In the genomic region with DNA sequence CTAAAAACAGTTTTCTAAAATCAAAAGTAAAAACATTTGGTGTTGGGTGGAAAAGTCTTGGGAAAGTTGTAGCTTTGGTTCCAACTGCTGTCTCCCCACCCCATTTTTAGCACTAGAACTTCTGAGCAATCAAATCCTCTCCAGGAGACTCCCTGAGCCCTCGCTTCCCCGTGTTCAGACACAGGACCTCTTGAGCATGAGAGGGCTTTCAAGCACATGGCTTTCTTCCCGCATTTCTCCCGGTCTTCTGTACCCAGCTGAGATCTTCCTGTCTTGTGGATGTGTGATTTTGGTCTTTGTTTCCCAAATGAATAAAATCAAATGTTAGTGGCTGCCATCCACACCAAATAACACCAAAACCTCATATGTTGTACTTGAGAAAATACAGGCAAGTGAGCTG, we compare ENCODE assay signal across 3 cellular contexts.
TF ChIP-seq lines count a peak whose summit lies in the region.

No MANE protein-coding gene starts in this region.

TF ChIP-seq in GM23338, 12 proteins besides CTCF, POLR2A, EP300 and RAD21 (continues in another document):
- TF ChIP-seq, protein P1, sequence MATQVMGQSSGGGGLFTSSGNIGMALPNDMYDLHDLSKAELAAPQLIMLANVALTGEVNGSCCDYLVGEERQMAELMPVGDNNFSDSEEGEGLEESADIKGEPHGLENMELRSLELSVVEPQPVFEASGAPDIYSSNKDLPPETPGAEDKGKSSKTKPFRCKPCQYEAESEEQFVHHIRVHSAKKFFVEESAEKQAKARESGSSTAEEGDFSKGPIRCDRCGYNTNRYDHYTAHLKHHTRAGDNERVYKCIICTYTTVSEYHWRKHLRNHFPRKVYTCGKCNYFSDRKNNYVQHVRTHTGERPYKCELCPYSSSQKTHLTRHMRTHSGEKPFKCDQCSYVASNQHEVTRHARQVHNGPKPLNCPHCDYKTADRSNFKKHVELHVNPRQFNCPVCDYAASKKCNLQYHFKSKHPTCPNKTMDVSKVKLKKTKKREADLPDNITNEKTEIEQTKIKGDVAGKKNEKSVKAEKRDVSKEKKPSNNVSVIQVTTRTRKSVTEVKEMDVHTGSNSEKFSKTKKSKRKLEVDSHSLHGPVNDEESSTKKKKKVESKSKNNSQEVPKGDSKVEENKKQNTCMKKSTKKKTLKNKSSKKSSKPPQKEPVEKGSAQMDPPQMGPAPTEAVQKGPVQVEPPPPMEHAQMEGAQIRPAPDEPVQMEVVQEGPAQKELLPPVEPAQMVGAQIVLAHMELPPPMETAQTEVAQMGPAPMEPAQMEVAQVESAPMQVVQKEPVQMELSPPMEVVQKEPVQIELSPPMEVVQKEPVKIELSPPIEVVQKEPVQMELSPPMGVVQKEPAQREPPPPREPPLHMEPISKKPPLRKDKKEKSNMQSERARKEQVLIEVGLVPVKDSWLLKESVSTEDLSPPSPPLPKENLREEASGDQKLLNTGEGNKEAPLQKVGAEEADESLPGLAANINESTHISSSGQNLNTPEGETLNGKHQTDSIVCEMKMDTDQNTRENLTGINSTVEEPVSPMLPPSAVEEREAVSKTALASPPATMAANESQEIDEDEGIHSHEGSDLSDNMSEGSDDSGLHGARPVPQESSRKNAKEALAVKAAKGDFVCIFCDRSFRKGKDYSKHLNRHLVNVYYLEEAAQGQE (IDR thresholded peaks at IDR 0.05; ENCODE audit: unreplicated experiment) = no peak
- TF ChIP-seq STAT1 (IDR thresholded peaks at IDR 0.05; ENCODE audit: unreplicated experiment) (no peak), POLR2AphosphoS5 (IDR thresholded peaks at IDR 0.05; ENCODE audit: low read depth) (no peak), JUNB (IDR thresholded peaks at IDR 0.05; ENCODE audit: unreplicated experiment) (no peak), ZNF331 (CRISPR knock-in tag; IDR thresholded peaks at IDR 0.05; ENCODE audit: low read depth) (no peak), ZNF114 (CRISPR knock-in tag; IDR thresholded peaks at IDR 0.05) (no peak), NANOG (IDR thresholded peaks at IDR 0.05; ENCODE audit: borderline replicate concordance) (no peak)
- TF ChIP-seq, protein P2, sequence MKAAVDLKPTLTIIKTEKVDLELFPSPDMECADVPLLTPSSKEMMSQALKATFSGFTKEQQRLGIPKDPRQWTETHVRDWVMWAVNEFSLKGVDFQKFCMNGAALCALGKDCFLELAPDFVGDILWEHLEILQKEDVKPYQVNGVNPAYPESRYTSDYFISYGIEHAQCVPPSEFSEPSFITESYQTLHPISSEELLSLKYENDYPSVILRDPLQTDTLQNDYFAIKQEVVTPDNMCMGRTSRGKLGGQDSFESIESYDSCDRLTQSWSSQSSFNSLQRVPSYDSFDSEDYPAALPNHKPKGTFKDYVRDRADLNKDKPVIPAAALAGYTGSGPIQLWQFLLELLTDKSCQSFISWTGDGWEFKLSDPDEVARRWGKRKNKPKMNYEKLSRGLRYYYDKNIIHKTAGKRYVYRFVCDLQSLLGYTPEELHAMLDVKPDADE (IDR thresholded peaks at IDR 0.05) = no peak

TF ChIP-seq in H1, 55 proteins besides CTCF, POLR2A, EP300 and RAD21:
- TF ChIP-seq, protein P3, sequence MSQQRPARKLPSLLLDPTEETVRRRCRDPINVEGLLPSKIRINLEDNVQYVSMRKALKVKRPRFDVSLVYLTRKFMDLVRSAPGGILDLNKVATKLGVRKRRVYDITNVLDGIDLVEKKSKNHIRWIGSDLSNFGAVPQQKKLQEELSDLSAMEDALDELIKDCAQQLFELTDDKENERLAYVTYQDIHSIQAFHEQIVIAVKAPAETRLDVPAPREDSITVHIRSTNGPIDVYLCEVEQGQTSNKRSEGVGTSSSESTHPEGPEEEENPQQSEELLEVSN (IDR thresholded peaks at IDR 0.05) = peak; percentile 74; the same call in 1 of the 2 replicates
- no peak for TF ChIP-seq RNF2 (IDR thresholded peaks at IDR 0.05; ENCODE audit: borderline replicate concordance, low read depth, low read length, missing control alignments, poor library complexity, severe bottlenecking)

TF ChIP-seq in SK-N-SH, 30 proteins besides CTCF, POLR2A, EP300 and RAD21:
- TF ChIP-seq GATA2 (CRISPR knock-in tag; IDR thresholded peaks at IDR 0.05) (no peak), JUND (IDR thresholded peaks at IDR 0.05) (no peak), POLR2AphosphoS5 (IDR thresholded peaks at IDR 0.05; ENCODE audit: low read depth, low read length) (no peak), NFIC (IDR thresholded peaks at IDR 0.05; ENCODE audit: borderline replicate concordance) (no peak), YY1 (IDR thresholded peaks at IDR 0.05; ENCODE audit: low read depth) (no peak), NRF1 (IDR thresholded peaks at IDR 0.05; ENCODE audit: low read depth, low read length) (no peak), FOXM1 (IDR thresholded peaks at IDR 0.05; ENCODE audit: low read depth) (no peak), FOXJ3 (CRISPR knock-in tag; IDR thresholded peaks at IDR 0.05) (no peak)
